19 cellular contexts compared by ENCODE assay signal in genomic region chr10:75195035-75195763, GRCh38. TPM values are rescaled to one million over a fixed set of nuclear protein-coding genes. Genes with fewer than 3 reads are reported as not detected.
DNase-seq lines count a peak whose midpoint lies in the region; ATAC-seq and TF ChIP-seq lines count a peak whose summit lies in the region.
"Had no signal": no experiment of that assay in that cellular context is flagged by ENCODE, and none has a peak within 500 bp of the region (broad histone marks: within the 10 kb centered on the region; RNA-seq: fewer than 3 reads in every experiment).

No MANE protein-coding gene starts in this region.

- DNase-seq in A172 (ENCODE audit: low spot score) (peak; percentile 70), astrocyte of the cerebellum (ENCODE audit: low read depth) (peak; percentile 46), iris pigment epithelial cell (ENCODE audit: low read depth) (peak; percentile 71)
- DNase-seq in activated CD8-positive, alpha-beta memory T cell treated with anti-CD3 and anti-CD28 coated beads for 24 hours = no peak
- DNase-seq in activated CD4-positive, CD25-positive, alpha-beta regulatory T cell (lab: John Stamatoyannopoulos, UW) = no peak
- DNase-seq: activated CD4-positive, alpha-beta T cell treated with anti-CD3 and anti-CD28 coated beads, Interleukin-2, amount 50 U/mL, for 48 hours; activated effector memory CD4-positive, alpha-beta T cell treated with Interleukin-2 at 50 U/mL for 16 hours; DMS79; glutamatergic neuron; H7; NCI-H1048; NCI-H345; nephron progenitor cell had no signal

- no peak for ATAC-seq in GM21737 (IDR thresholded peaks at IDR 0.05; ENCODE audit: unreplicated experiment)
- no peak for ATAC-seq in GM21528 (IDR thresholded peaks at IDR 0.05; ENCODE audit: low FRiP score, unreplicated experiment)
- ATAC-seq: left lobe of liver had no signal

- TF ChIP-seq CTCF in HEK293 (tag by site-specific recombination; IDR thresholded peaks at IDR 0.05) = no peak
- TF ChIP-seq CTCF in astrocyte of the cerebellum (IDR thresholded peaks at IDR 0.05; ENCODE audit: low read depth, low read length, missing control alignments) = no peak

- H3K27ac ChIP-seq in HEK293 (ENCODE audit: extremely low read depth, low read depth, low read length) = no peak overlapping the region
- H3K27ac ChIP-seq: PC-9 had no signal

- no peaks in the 10 kb centered on the region for H3K36me3 ChIP-seq in HEK293 (ENCODE audit: control insufficient read depth in 2 of 2, insufficient read depth in 1 of 2, low read length in 2 of 2)

- in situ Hi-C loops in astrocyte of the cerebellum (cut with HindIII; ENCODE audit: low sequenced_read_pairs) = no loop called here

- no peaks in the 10 kb centered on the region for H3K4me1 ChIP-seq in HEK293 (ENCODE audit: control insufficient read depth, insufficient read depth, low read length)

- H3K4me3 ChIP-seq in HEK293 (ENCODE audit: low read depth, low read length) = no peak overlapping the region
- H3K4me3 ChIP-seq in astrocyte of the cerebellum (ENCODE audit: low read depth, low read length) = no peak overlapping the region
- H3K4me3 ChIP-seq: PC-9, skin epidermis had no signal

- POLR2A ChIA-PET in HEK293 (lab: Yijun Ruan, JAX) = interaction anchor here (0.7 kb wide), 2 partner anchors 32 to 40 kb away, joined by 5 to 8 read pairs; partner anchors contain the start of gene COMTD1

- no peaks in the 10 kb centered on the region for H3K9me3 ChIP-seq in HEK293 (ENCODE audit: control insufficient read depth, insufficient read depth, low read depth, low read length)

- CTCF ChIA-PET in HEK293 (lab: Yijun Ruan, JAX) = interaction anchor here (1.0 to 2.3 kb wide), 3 partner anchors 15 to 36 kb away, joined by 3 to 10 read pairs (median 5); no protein-coding TSS in a partner anchor

TF ChIP-seq in HEK293, 187 proteins besides CTCF, POLR2A, EP300 and RAD21:
- TF ChIP-seq ZNF239 (tag by site-specific recombination; IDR thresholded peaks at IDR 0.05) (no peak), ZNF133 (tag by site-specific recombination; IDR thresholded peaks at IDR 0.05) (0 out of 2 replicates have a peak, but pooled peaks have one; percentile 15)

RNA-seq across cellular contexts. Expression of gene VDAC2, which starts 15.4 kb away (rescaled TPM):
- 354 and 357 TPM in 2 replicates for total RNA-seq in A172 (2014; rRNA removed; shearing (Covaris generic))

RNA-seq across cellular contexts. Expression of gene COMTD1, which starts 40.6 kb away (rescaled TPM):
- total RNA-seq in A172 (2014; rRNA removed; shearing (Covaris generic)) = 27.0 and 49.9 TPM in 2 replicates

Comparison
In these comparisons a context has a peak if more than half of its experiments do, and no peak if none do; other contexts are left out.
1. DNase-seq: peak in A172 (single experiment), astrocyte of the cerebellum (single experiment) and iris pigment epithelial cell (single experiment); none in activated CD8-positive, alpha-beta memory T cell treated with anti-CD3 and anti-CD28 coated beads for 24 hours (single experiment) and activated CD4-positive, CD25-positive, alpha-beta regulatory T cell (0 of 4).